In the genomic region with DNA sequence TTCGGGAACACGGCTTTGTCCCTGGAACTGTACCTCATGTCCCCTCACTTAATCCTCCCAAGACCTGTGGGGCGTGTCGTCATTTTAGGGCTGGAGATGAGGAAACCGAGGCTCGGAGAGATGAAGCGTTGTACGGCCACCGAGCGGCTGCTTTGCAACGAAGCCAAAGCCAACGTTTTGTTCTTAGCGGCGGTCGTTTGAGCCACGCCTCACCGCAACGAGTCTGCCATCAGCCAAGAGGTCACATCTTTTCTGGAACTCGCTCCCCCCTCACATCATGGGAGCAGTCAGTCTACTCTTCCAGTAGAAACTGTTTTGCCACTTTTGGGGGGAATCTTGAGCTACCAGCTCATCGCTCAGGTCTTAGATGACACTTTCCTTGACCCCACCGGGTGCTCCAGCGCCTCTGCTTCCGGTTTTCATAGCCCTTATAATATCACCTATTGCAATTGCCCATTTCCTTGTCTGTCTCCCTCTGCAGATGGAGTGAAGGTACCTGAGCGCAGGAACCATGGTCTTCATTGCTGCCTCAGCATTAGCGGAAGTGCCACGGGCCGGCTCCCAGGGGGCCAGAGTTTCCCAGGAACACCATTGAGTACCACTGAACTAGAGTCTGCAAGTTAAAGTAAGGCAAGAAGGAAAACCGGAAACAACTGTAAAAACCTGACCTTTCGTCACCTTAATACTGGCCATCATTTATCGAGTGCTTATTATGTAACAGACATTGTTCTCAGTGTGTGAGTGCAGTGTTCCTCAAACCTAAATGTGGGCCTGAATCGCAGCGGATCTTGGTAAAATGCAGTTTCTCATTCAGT, we compare ENCODE assay signal across 8 cellular contexts. TPM values are rescaled to one million over a fixed set of nuclear protein-coding genes. Genes with fewer than 3 reads are reported as not detected.
DNase-seq lines count a peak whose midpoint lies in the region; ATAC-seq, FAIRE-seq and TF ChIP-seq lines count a peak whose summit lies in the region.

No MANE protein-coding gene starts in this region.

- H4K5ac ChIP-seq in IMR-90 (ENCODE audit: low read depth, low read length) = peak overlapping the region; percentile 89

- H3K4me1 ChIP-seq in IMR-90 (ENCODE audit: control insufficient read depth, insufficient read depth, low read length) (peaks cover 11% of the 10 kb centered on the region), astrocyte (ENCODE audit: insufficient read depth, low read length) (peaks cover 24% of the 10 kb centered on the region), thyroid gland (peaks cover 30 to 43% of the 10 kb centered on the region in 2 donors)

- H3K27me3 ChIP-seq in IMR-90 (ENCODE audit: control insufficient read depth, insufficient read depth, low read length) (no peaks in the 10 kb centered on the region), astrocyte (ENCODE audit: insufficient read depth, low read length) (no peaks in the 10 kb centered on the region), layer of hippocampus (ENCODE audit: control insufficient read depth, insufficient read depth, low read length) (no peaks in the 10 kb centered on the region), thyroid gland (no peaks in the 10 kb centered on the region)

- peak overlapping the region; percentile 71 for H3K4me3 Mint-ChIP-seq in astrocyte (ENCODE audit: unreplicated experiment)

- DNase-seq in IMR-90 (no peak), astrocyte (ENCODE audit: low read depth) (no peak), thyroid gland (no peak), NCI-H1930 (lab: John Stamatoyannopoulos, UW) (no peak), NCI-H1694 (lab: John Stamatoyannopoulos, UW) (no peak), NCI-H1417 treated with DMSO at 0.1 percent for 48 hours (lab: John Stamatoyannopoulos, UW) (no peak)

- H3K9me3 ChIP-seq in IMR-90 (ENCODE audit: control insufficient read depth, insufficient read depth, low read length) = no peaks in the 10 kb centered on the region
- no peaks in the 10 kb centered on the region for H3K9me3 ChIP-seq in astrocyte (ENCODE audit: insufficient read depth, low read depth, low read length)
- H3K9me3 ChIP-seq in thyroid gland = no peaks in the 10 kb centered on the region

- peak overlapping the region; percentile 96 for H3K27ac Mint-ChIP-seq in astrocyte (ENCODE audit: unreplicated experiment)

- no peak for TF ChIP-seq POLR2A in IMR-90 (IDR thresholded peaks at IDR 0.05; ENCODE audit: low read depth, low read length)
- no peak for TF ChIP-seq POLR2A in thyroid gland (IDR thresholded peaks at IDR 0.05)

- H4K91ac ChIP-seq in IMR-90 (ENCODE audit: insufficient read depth, low read depth, low read length) = peak overlapping the region; percentile 86

- no peaks in the 10 kb centered on the region for H3K36me3 ChIP-seq in IMR-90 (ENCODE audit: control insufficient read depth, insufficient read depth, low read length)
- no peaks in the 10 kb centered on the region for H3K36me3 ChIP-seq in astrocyte (ENCODE audit: insufficient read depth, low read length)
- H3K36me3 ChIP-seq in thyroid gland = no peaks in the 10 kb centered on the region

- H3K36me3 Mint-ChIP-seq in astrocyte (ENCODE audit: low read depth, unreplicated experiment) = no peaks in the 10 kb centered on the region

- H2AK9ac ChIP-seq in IMR-90 (replicated peaks; ENCODE audit: low read depth, low read length, poor library complexity) = peak overlapping the region; percentile 95

- peak overlapping the region; percentile 95 for H2AK5ac ChIP-seq in IMR-90 (ENCODE audit: low read depth, low read length)

- H3K23ac ChIP-seq in IMR-90 (ENCODE audit: low read depth, low read length) = peak overlapping the region; percentile 92

- peaks cover 15% of the 10 kb centered on the region for H3K9me1 ChIP-seq in IMR-90 (ENCODE audit: insufficient read depth, low read length)

- no peak overlapping the region; the same call in 1 of the 2 replicates for H3K27ac ChIP-seq in IMR-90 (ENCODE audit: insufficient read depth, low read length)
- peak overlapping the region; percentile 55 for H3K27ac ChIP-seq in astrocyte (ENCODE audit: low read depth, low read length)
- peak overlapping the region; percentile 98 for H3K27ac ChIP-seq in layer of hippocampus (ENCODE audit: low read depth, low read length)
- H3K27ac ChIP-seq in thyroid gland = peak overlapping the region; percentile 93 to 99 (median 99)

- H3K56ac ChIP-seq in IMR-90 (ENCODE audit: extremely low read depth, insufficient read depth, low read length) = no peak overlapping the region; the same call in 1 of the 2 replicates

- BruUV-seq in IMR-90 (replicated peaks; lab: Mats Ljungman, UMichigan) = no TSS peak

- peaks cover 3% of the 10 kb centered on the region for H3K27me3 Mint-ChIP-seq in astrocyte (ENCODE audit: low read depth, unreplicated experiment)

- H3K4me2 ChIP-seq in IMR-90 (ENCODE audit: low read depth, low read length) (peak overlapping the region; percentile 67), astrocyte (ENCODE audit: low read length) (peak overlapping the region; percentile 84)

- dilution Hi-C loops in IMR-90 (cut with HindIII; ENCODE audit: low sequenced_read_pairs, unreplicated experiment) = no loop called here

- H3K4me1 Mint-ChIP-seq in astrocyte (ENCODE audit: low read depth, unreplicated experiment) = peaks cover 19% of the 10 kb centered on the region

- CTCF ChIA-PET in IMR-90 (lab: Yijun Ruan, JAX) = no interaction called here

- peak overlapping the region; percentile 71; the same call in 1 of the 2 replicates for H3K9ac ChIP-seq in IMR-90 (ENCODE audit: low read depth, low read length)
- H3K9ac ChIP-seq in astrocyte (ENCODE audit: low read length) = peak overlapping the region; percentile 79

- H2BK120ac ChIP-seq in IMR-90 (ENCODE audit: low read depth, low read length) = peak overlapping the region; percentile 72; the same call in 1 of the 2 replicates

- 73% methylated on average over 9 of the region's 32 CpGs; no CpG with 5 or more reads in 1 of the 2 experiments for WGBS in IMR-90 (ENCODE audit: extremely low coverage in 2 of 2, insufficient read length in 1 of 2), 2 experiments
- 57 to 64% methylated on average over 20 to 32 of the region's 32 CpGs for WGBS in thyroid gland, 2 donors

- peaks cover 0 to 7% of the 10 kb centered on the region in 2 experiments; a peak in 1 of 4 replicates for H3K79me1 ChIP-seq in IMR-90 (ENCODE audit: low read depth in 1 of 2, low read length in 2 of 2)

- H3K18ac ChIP-seq in IMR-90 (ENCODE audit: low read depth, low read length) = peak overlapping the region; percentile 58; the same call in 1 of the 2 replicates

- no peak for ATAC-seq in IMR-90 (ENCODE audit: low read depth)

- peak overlapping the region; percentile 95 to 98 for H4K8ac ChIP-seq in IMR-90 (ENCODE audit: low read depth in 2 of 2, low read length in 2 of 2)

- intact Hi-C loops in IMR-90 (cut with micrococcal nuclease) = no loop called here
- intact Hi-C loops in thyroid gland (cut with DNase I) = loop anchor here (10.0 kb wide), 1 partner anchor 111 kb away; the partner anchor contains the start of gene WNK1

- H3K9me3 Mint-ChIP-seq in astrocyte (ENCODE audit: unreplicated experiment) = peaks cover 2% of the 10 kb centered on the region

- in situ Hi-C loops in IMR-90 (cut with MboI; ENCODE audit: low sequenced_read_pairs) = no loop called here

- peak overlapping the region; percentile 60; the same call in 2 of the 3 replicates for H2BK15ac ChIP-seq in IMR-90 (ENCODE audit: low read depth, low read length)

- H4K20me1 ChIP-seq in IMR-90 (ENCODE audit: insufficient read depth, low read length) (no peaks in the 10 kb centered on the region), astrocyte (ENCODE audit: insufficient read depth, low read length) (no peaks in the 10 kb centered on the region)

- peak overlapping the region; percentile 48 for H3K14ac ChIP-seq in IMR-90 (replicated peaks; ENCODE audit: low read depth, low read length)

- peak overlapping the region; percentile 47 for H2BK20ac ChIP-seq in IMR-90 (ENCODE audit: low read depth, low read length)

- H3K4me3 ChIP-seq in GM12875 (ENCODE audit: low read depth, low read length) (peak overlapping the region; percentile 85), IMR-90 (ENCODE audit: insufficient read depth, low read depth, low read length) (peak overlapping the region; percentile 36; the same call in 1 of the 2 replicates), astrocyte (ENCODE audit: insufficient read depth, low read depth, low read length) (no peak overlapping the region), thyroid gland (replicated peaks in 1 of 3) (peak overlapping the region in 1 of 3 donors; percentile 45)

- no peak for TF ChIP-seq CTCF in GM12875 (IDR thresholded peaks at IDR 0.05; ENCODE audit: borderline replicate concordance, insufficient read depth, low read depth, low read length)
- TF ChIP-seq CTCF in IMR-90 (conservative IDR thresholded peaks at IDR 0.05; ENCODE audit: low read depth, low read length) = no peak
- TF ChIP-seq CTCF in astrocyte (IDR thresholded peaks at IDR 0.05; ENCODE audit: insufficient read depth, low read depth, low read length) = no peak
- no peak for TF ChIP-seq CTCF in thyroid gland (IDR thresholded peaks at IDR 0.05)

- peak overlapping the region; percentile 57 for H2BK5ac ChIP-seq in IMR-90 (ENCODE audit: low read depth, low read length, poor library complexity, severe bottlenecking)

- H3K4ac ChIP-seq in IMR-90 (ENCODE audit: low read depth, low read length) = peak overlapping the region; percentile 94

- POLR2A ChIA-PET in IMR-90 (lab: Charles Lee; ENCODE audit: unreplicated experiment) = no interaction called here

- FAIRE-seq in astrocyte (lab: Jason Lieb, UNC) = no peak

- no peaks in the 10 kb centered on the region for H3K79me2 ChIP-seq in astrocyte (ENCODE audit: insufficient read depth, low read length)

- H2AFZ ChIP-seq in IMR-90 (replicated peaks; ENCODE audit: low read length, poor library complexity) (peak overlapping the region; percentile 96), astrocyte (ENCODE audit: low read depth, low read length) (peak overlapping the region; percentile 76)

- TF ChIP-seq RAD21 in IMR-90 (IDR thresholded peaks at IDR 0.05; ENCODE audit: low read length) = no peak

TF ChIP-seq in IMR-90, 13 proteins besides CTCF, POLR2A, EP300 and RAD21:
- TF ChIP-seq MAZ (IDR thresholded peaks at IDR 0.05; ENCODE audit: borderline replicate concordance, low read depth, low read length) = no peak
- TF ChIP-seq NFE2L2 (IDR thresholded peaks at IDR 0.05; ENCODE audit: low read depth, low read length) = 0 out of 2 replicates have a peak, but pooled peaks have one; percentile 1

RNA-seq across cellular contexts. Expression of gene NINJ2, which starts 19.6 kb away (rescaled TPM):
- total RNA-seq in IMR-90 (2012; rRNA removed) = not detected in 2 replicates
- not detected in 2 replicates for polyA plus RNA-seq in IMR-90 (2012; rRNA removed)
- polyA plus RNA-seq in IMR-90 (2012; cell fraction: cytosol; rRNA removed) = not detected in 2 replicates
- not detected in 2 replicates for polyA plus RNA-seq in IMR-90 (2012; cell fraction: nucleus; rRNA removed; ENCODE audit: low replicate concordance)
- not detected in 2 replicates for total RNA-seq in astrocyte
- 1 to 10 TPM in 3 of 4 donors, under 1 TPM in 1; 0.49 to 7.2 (median 2.0) TPM for total RNA-seq in thyroid gland
